In the genomic region with DNA sequence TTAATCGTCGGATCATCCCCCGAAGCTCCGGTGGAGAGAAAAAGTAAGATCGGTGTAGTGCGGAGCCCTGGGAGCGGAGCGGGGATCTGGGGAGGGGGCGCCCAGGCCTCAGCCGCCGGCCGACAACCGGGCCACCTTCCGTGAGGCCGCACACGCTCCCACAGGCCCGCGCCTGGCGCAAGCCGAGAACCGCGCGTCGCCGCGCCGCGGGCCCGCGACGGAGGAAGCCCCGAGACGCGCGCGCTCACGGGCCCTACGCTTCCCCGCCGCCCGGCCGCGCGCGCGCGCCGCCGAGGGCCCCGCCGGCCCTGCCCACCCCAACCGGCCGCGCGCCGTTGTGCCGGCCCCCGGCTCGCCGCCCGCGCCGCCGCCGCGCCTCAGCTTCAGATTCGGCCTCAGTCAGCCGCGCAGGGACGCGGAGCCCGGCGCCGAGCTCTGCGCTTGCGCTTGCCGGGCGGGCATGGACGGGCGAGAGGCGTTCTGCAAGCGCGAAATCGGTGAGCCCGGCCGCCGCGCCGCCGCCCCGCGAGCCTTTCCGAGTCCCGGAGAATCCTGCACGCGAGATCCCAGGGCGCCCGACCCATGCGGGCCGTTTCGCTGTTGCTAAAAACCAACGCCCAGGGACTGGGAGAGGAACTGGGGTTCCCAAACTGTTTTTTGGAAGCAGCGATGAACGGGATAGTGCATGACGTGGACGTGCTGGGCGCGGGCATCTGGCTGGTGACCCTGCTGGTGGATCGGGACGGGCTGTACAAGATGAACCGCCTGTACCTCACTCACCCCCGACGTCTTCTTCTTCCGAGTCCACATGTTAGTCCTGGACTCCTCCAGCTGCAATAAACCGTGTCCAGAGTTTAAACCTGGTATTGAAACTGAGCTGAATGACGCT, we compare ENCODE assay signal across 8 cellular contexts. TPM values are rescaled to one million over a fixed set of nuclear protein-coding genes. Genes with fewer than 3 reads are reported as not detected.
A peak's percentile ranks its signal among the peaks of the same experiment; 100 is the strongest.
DNase-seq lines count a peak whose midpoint lies in the region; ATAC-seq, FAIRE-seq and TF ChIP-seq lines count a peak whose summit lies in the region.

No MANE protein-coding gene starts in this region.

- peak overlapping the region; percentile 66 for H3K27ac ChIP-seq in HL-60 (replicated peaks)
- peak overlapping the region; percentile 26 for H3K27ac ChIP-seq in endothelial cell of umbilical vein (ENCODE audit: insufficient read depth, low read depth, low read length)

- DNase-seq in COLO829 (ENCODE audit: low spot score) = peak; percentile 43
- peak; percentile 70 to 75 for DNase-seq in HL-60 (ENCODE audit: low read depth in 1 of 2, low spot score in 1 of 2)
- peak; percentile 73 for DNase-seq in NOMO-1 treated with DMSO at 0.1 percent for 48 hours (lab: John Stamatoyannopoulos, UW; ENCODE audit: unreplicated experiment)
- DNase-seq in activated CD8-positive, alpha-beta memory T cell treated with anti-CD3 and anti-CD28 coated beads, Interleukin-2, amount 50 U/mL, for 4 hours = peak; percentile 83
- DNase-seq in endothelial cell of umbilical vein (ENCODE audit: low read depth, low spot score) = peak; percentile 88
- DNase-seq in middle frontal gyrus (ENCODE audit: extremely low spot score, low spot score) = peak; percentile 90
- peak; percentile 81 to 87 for DNase-seq in stimulated activated CD8-positive, alpha-beta memory T cell treated with anti-CD3 and anti-CD28 coated beads, Interleukin-15, amount 100 ng/mL, for 48 hours (ENCODE audit: low read depth in 2 of 2)

- peak; percentile 52 for FAIRE-seq in endothelial cell of umbilical vein (lab: Jason Lieb, UNC)

- no peaks in the 10 kb centered on the region for H3K9me1 ChIP-seq in endothelial cell of umbilical vein (replicated peaks; ENCODE audit: control insufficient read depth, extremely low read depth, insufficient read depth, low read length)

- no peaks in the 10 kb centered on the region for H3K9me3 ChIP-seq in endothelial cell of umbilical vein (replicated peaks; ENCODE audit: control insufficient read depth, insufficient read depth, low read length)

- peak overlapping the region; percentile 90 for H3K4me2 ChIP-seq in endothelial cell of umbilical vein (ENCODE audit: insufficient read depth, low read length)

- H3K4me3 ChIP-seq in HL-60 (replicated peaks; ENCODE audit: insufficient read depth, low read length) (peak overlapping the region; percentile 77), endothelial cell of umbilical vein (replicated peaks in 1 of 3; ENCODE audit: insufficient read depth in 1 of 3, low read depth in 1 of 3, low read length in 3 of 3) (peak overlapping the region; percentile 41 to 90 (median 41))

- H3K4me1 ChIP-seq in endothelial cell of umbilical vein (ENCODE audit: control insufficient read depth, extremely low read depth, insufficient read depth, low read length) = peaks cover 14% of the 10 kb centered on the region

- BruUV-seq in endothelial cell of umbilical vein (replicated peaks; lab: Mats Ljungman, UMichigan) = TSS peak; percentile 7

- TF ChIP-seq POLR2A in endothelial cell of umbilical vein (IDR thresholded peaks at IDR 0.05; ENCODE audit: low read depth, low read length) = peak; percentile 84

- no peak for TF ChIP-seq CTCF in HL-60 (IDR thresholded peaks at IDR 0.05; ENCODE audit: insufficient read depth, low read length)
- TF ChIP-seq CTCF in endothelial cell of umbilical vein (IDR thresholded peaks at IDR 0.05; ENCODE audit: extremely low read depth in 1 of 2, insufficient read depth in 1 of 2, low read depth in 1 of 2, low read length in 2 of 2) = no peak

- dilution Hi-C loops in endothelial cell of umbilical vein (cut with MboI; ENCODE audit: extremely low pct_ligation_motif_present, low sequenced_read_pairs) = no loop called here

- POLR2A ChIA-PET in endothelial cell of umbilical vein (lab: Charles Lee) = no interaction called here

- peak; percentile 88 for ATAC-seq in GM19463 (IDR thresholded peaks at IDR 0.05; ENCODE audit: unreplicated experiment)

- no peaks in the 10 kb centered on the region for H3K79me2 ChIP-seq in endothelial cell of umbilical vein (ENCODE audit: control insufficient read depth, insufficient read depth, low read length)

- H3K9ac ChIP-seq in endothelial cell of umbilical vein (replicated peaks; ENCODE audit: extremely low read depth, insufficient read depth, low read length) = peak overlapping the region; percentile 59

- H3K36me3 ChIP-seq in endothelial cell of umbilical vein (ENCODE audit: control insufficient read depth in 2 of 2, extremely low read depth in 1 of 2, insufficient read depth in 2 of 2, low read length in 2 of 2) = no peaks in the 10 kb centered on the region

- H2AFZ ChIP-seq in endothelial cell of umbilical vein (ENCODE audit: low read depth, low read length) = peak overlapping the region; percentile 96

- H3K27me3 ChIP-seq in HL-60 (ENCODE audit: insufficient read depth, poor library complexity, severe bottlenecking) = no peaks in the 10 kb centered on the region
- peaks cover 0 to 4% of the 10 kb centered on the region in 2 experiments for H3K27me3 ChIP-seq in endothelial cell of umbilical vein (ENCODE audit: control insufficient read depth in 2 of 2, insufficient read depth in 2 of 2, low read length in 2 of 2)

- CTCF ChIA-PET in endothelial cell of umbilical vein (lab: Charles Lee) = interaction anchor here (1.0 to 1.6 kb wide), 5 partner anchors 11 to 223 kb away, joined by 4 to 11 read pairs (median 5); a partner anchor contains a TSS

- intact Hi-C loops in endothelial cell of umbilical vein (cut with micrococcal nuclease) = no loop called here

- no peaks in the 10 kb centered on the region for H4K20me1 ChIP-seq in endothelial cell of umbilical vein (replicated peaks; ENCODE audit: control insufficient read depth, extremely low read depth, insufficient read depth, low read length)

TF ChIP-seq in endothelial cell of umbilical vein, 7 proteins besides CTCF, POLR2A, EP300 and RAD21:
- TF ChIP-seq MYC (IDR thresholded peaks at IDR 0.05; ENCODE audit: low read depth, low read length) (no peak), FOS (IDR thresholded peaks at IDR 0.05; ENCODE audit: borderline replicate concordance, insufficient read depth, low read length) (no peak), POLR2AphosphoS5 (IDR thresholded peaks at IDR 0.05; ENCODE audit: insufficient read depth, low read depth, low read length) (peak; percentile 87), GATA2 (IDR thresholded peaks at IDR 0.05; ENCODE audit: insufficient read depth, insufficient read length, low read depth, low read length) (no peak), EZH2 (IDR thresholded peaks at IDR 0.05; ENCODE audit: borderline replicate concordance, low read depth, low read length, severe bottlenecking) (no peak), JUN (IDR thresholded peaks at IDR 0.05; ENCODE audit: borderline replicate concordance, insufficient read depth, insufficient read length, low read depth) (no peak)
- TF ChIP-seq, protein P1, sequence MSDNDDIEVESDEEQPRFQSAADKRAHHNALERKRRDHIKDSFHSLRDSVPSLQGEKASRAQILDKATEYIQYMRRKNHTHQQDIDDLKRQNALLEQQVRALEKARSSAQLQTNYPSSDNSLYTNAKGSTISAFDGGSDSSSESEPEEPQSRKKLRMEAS (IDR thresholded peaks at IDR 0.05; ENCODE audit: insufficient read depth, insufficient read length) = no peak
TF ChIP-seq in endothelial cell of umbilical vein: peak in this region for 1.

RNA-seq across cellular contexts. Expression of a gene that starts 28.0 kb away (rescaled TPM):
- total RNA-seq in endothelial cell of umbilical vein = 0.88 and 4.0 TPM in 2 replicates
- polyA plus RNA-seq in endothelial cell of umbilical vein = 1.0 and 1.8 TPM in 2 replicates
- 1.1 and 1.5 TPM in 2 replicates for polyA plus RNA-seq in endothelial cell of umbilical vein (2011; cell fraction: cytosol; rRNA removed)
- 6.9 and 9.5 TPM in 2 replicates for polyA plus RNA-seq in endothelial cell of umbilical vein (2011; cell fraction: nucleus; rRNA removed)
- 0.74 and 0.91 TPM in 2 replicates for polyA plus RNA-seq in endothelial cell of umbilical vein (2012)
- polyA minus RNA-seq in endothelial cell of umbilical vein = 14.4 and 18.9 TPM in 2 replicates
- polyA minus RNA-seq in endothelial cell of umbilical vein (2011; cell fraction: cytosol; rRNA and poly(A)+ RNA removed) = not detected
- 17.9 and 31.6 TPM in 2 replicates for polyA minus RNA-seq in endothelial cell of umbilical vein (2011; cell fraction: nucleus; rRNA and poly(A)+ RNA removed)

Comparison
In these comparisons a context has a peak if more than half of its experiments do, and no peak if none do; other contexts are left out.
1. Peak in every context shown above with its lines: DNase-seq, ATAC-seq, H3K4me3 ChIP-seq and H3K27ac ChIP-seq.